Comparison of ENCODE assay signal across 1 cellular context in the genomic region with DNA sequence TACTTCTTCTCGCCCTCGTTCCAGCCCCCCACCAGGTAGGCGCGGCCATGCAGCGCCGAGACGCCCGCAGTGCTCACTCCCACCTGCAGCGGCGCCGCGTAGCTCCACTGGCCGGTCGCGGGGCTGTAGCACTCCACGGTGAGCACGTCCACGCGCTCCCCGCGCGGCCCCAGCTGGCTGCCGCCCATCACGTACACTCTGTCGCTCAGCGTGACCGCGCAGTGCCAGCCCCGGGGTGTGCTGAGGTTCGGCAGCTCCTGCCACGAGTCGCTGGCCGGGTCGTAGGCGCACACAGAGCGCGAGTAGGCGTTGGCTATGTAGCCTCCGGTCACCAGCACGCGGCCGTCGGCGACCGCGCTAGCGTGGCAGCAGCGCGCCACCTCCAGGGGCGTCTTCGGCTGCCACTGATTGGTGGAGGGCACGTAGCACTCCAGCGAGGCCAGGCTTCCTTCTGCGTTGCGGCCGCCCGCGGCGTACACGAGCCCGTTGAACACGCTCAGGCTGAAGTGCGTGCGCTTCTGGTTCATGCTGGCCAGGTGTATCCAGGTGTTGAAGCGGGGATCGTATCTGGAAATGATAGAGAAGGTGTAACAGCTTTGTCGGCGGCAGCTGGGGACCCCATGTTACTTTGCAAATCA.
TF ChIP-seq lines count a peak whose summit lies in the region.

No MANE protein-coding gene starts in this region.

TF ChIP-seq in H1, 55 proteins besides CTCF, POLR2A, EP300 and RAD21 (continued from another document):
- TF ChIP-seq HDAC6 (IDR thresholded peaks at IDR 0.05; ENCODE audit: low read depth, low read length) (no peak), POU5F1 (IDR thresholded peaks at IDR 0.05; ENCODE audit: low read depth, low read length) (no peak), GABPA (IDR thresholded peaks at IDR 0.05; ENCODE audit: borderline replicate concordance, insufficient read depth, low read length) (no peak), SP1 (IDR thresholded peaks at IDR 0.05; ENCODE audit: low read depth, low read length) (no peak), BACH1 (IDR thresholded peaks at IDR 0.05; ENCODE audit: low read length) (no peak; the same call in 1 of the 2 replicates), JUN (IDR thresholded peaks at IDR 0.05; ENCODE audit: low read depth, low read length) (no peak), KDM5A (IDR thresholded peaks at IDR 0.05; ENCODE audit: low read length) (no peak), RNF2 (IDR thresholded peaks at IDR 0.05; ENCODE audit: borderline replicate concordance, low read depth, low read length, missing control alignments, poor library complexity, severe bottlenecking) (no peak), TEAD4 (IDR thresholded peaks at IDR 0.05; ENCODE audit: low read depth, low read length) (no peak), FOSL1 (IDR thresholded peaks at IDR 0.05; ENCODE audit: insufficient read depth, low read depth, low read length) (no peak), RXRA (IDR thresholded peaks at IDR 0.05; ENCODE audit: insufficient read depth, low read depth, low read length) (no peak), KDM4A (IDR thresholded peaks at IDR 0.05; ENCODE audit: low read depth, low read length, severe bottlenecking) (peak; percentile 99), RBBP5 (IDR thresholded peaks at IDR 0.05; ENCODE audit: borderline replicate concordance, low read depth, low read length) (no peak), SIN3A (conservative IDR thresholded peaks at IDR 0.05 in 1 of 2, IDR thresholded peaks at IDR 0.05 in 1 of 2; ENCODE audit: low read depth in 1 of 2, low read length in 2 of 2) (0 out of 4 replicates have a peak, but pooled peaks of 1 of the 2 experiments have one; percentile 45), GTF2F1 (IDR thresholded peaks at IDR 0.05; ENCODE audit: borderline replicate concordance, low read depth, low read length) (no peak), SP4 (IDR thresholded peaks at IDR 0.05; ENCODE audit: low read length) (no peak), PHF8 (conservative IDR thresholded peaks at IDR 0.05; ENCODE audit: low read depth, low read length) (peak; percentile 69), MAX (IDR thresholded peaks at IDR 0.05) (peak; percentile 99), TAF7 (optimal IDR thresholded peaks at IDR 0.05; ENCODE audit: borderline replicate concordance, low read depth, low read length) (no peak), CEBPB (IDR thresholded peaks at IDR 0.05; ENCODE audit: low read depth, low read length) (no peak), KDM1A (IDR thresholded peaks at IDR 0.05; ENCODE audit: borderline replicate concordance, low read length) (no peak), YY1 (IDR thresholded peaks at IDR 0.05; ENCODE audit: low read depth, low read length) (peak; percentile 17; the same call in 1 of the 2 replicates), EGR1 (IDR thresholded peaks at IDR 0.05; ENCODE audit: borderline replicate concordance, low read depth, low read length) (no peak), SRF (IDR thresholded peaks at IDR 0.05; ENCODE audit: low read depth, low read length) (no peak), JUND (IDR thresholded peaks at IDR 0.05; ENCODE audit: low read length) (no peak), TAF1 (IDR thresholded peaks at IDR 0.05; ENCODE audit: low read depth, low read length) (peak; percentile 45; the same call in 1 of the 2 replicates), CBX5 (IDR thresholded peaks at IDR 0.05; ENCODE audit: low read depth, low read length) (no peak), CHD1 (IDR thresholded peaks at IDR 0.05; ENCODE audit: low read depth, low read length) (no peak), BRCA1 (IDR thresholded peaks at IDR 0.05; ENCODE audit: low read depth, low read length) (no peak), CHD2 (IDR thresholded peaks at IDR 0.05; ENCODE audit: low read length) (no peak), TCF12 (IDR thresholded peaks at IDR 0.05; ENCODE audit: low read depth, low read length) (no peak), HDAC2 (IDR thresholded peaks at IDR 0.05; ENCODE audit: borderline replicate concordance in 1 of 2, low read depth in 2 of 2, low read length in 2 of 2) (peak in 1 of 2 experiments; percentile 85; a peak in 1 of 4 replicates), MAFK (IDR thresholded peaks at IDR 0.05; ENCODE audit: low read depth, low read length) (no peak), POLR2AphosphoS5 (IDR thresholded peaks at IDR 0.05; ENCODE audit: low read depth, low read length) (no peak; the same call in 1 of the 2 replicates), SAP30 (IDR thresholded peaks at IDR 0.05; ENCODE audit: insufficient read depth, insufficient replicate concordance, low read length) (no peak), CHD7 (IDR thresholded peaks at IDR 0.05; ENCODE audit: insufficient replicate concordance, low read length) (no peak), NANOG (IDR thresholded peaks at IDR 0.05; ENCODE audit: insufficient read depth, low read depth, low read length, poor library complexity, severe bottlenecking) (no peak), SIRT6 (IDR thresholded peaks at IDR 0.05; ENCODE audit: low read length) (no peak), ASH2L (IDR thresholded peaks at IDR 0.05; ENCODE audit: low read length) (peak; percentile 78), CBX8 (IDR thresholded peaks at IDR 0.05; ENCODE audit: borderline replicate concordance, low read depth, low read length) (no peak), CREB1 (IDR thresholded peaks at IDR 0.05) (peak; percentile 90), SP2 (IDR thresholded peaks at IDR 0.05; ENCODE audit: low read length) (no peak), EZH2 (IDR thresholded peaks at IDR 0.05; ENCODE audit: low read depth, low read length, severe bottlenecking) (peak; percentile 55), BCL11A (IDR thresholded peaks at IDR 0.05; ENCODE audit: low read depth in 2 of 2, low read length in 2 of 2) (no peak), NRF1 (IDR thresholded peaks at IDR 0.05; ENCODE audit: low read depth, low read length) (no peak), RFX5 (IDR thresholded peaks at IDR 0.05; ENCODE audit: borderline replicate concordance, low read depth, low read length) (no peak), TBP (IDR thresholded peaks at IDR 0.05; ENCODE audit: low read depth, low read length) (peak; percentile 32), SIX5 (IDR thresholded peaks at IDR 0.05; ENCODE audit: low read depth, low read length) (no peak), SUZ12 (IDR thresholded peaks at IDR 0.05; ENCODE audit: low read length) (peak; percentile 63), ATF3 (IDR thresholded peaks at IDR 0.05; ENCODE audit: insufficient read depth, low read depth, low read length) (no peak)
- TF ChIP-seq, protein P1, sequence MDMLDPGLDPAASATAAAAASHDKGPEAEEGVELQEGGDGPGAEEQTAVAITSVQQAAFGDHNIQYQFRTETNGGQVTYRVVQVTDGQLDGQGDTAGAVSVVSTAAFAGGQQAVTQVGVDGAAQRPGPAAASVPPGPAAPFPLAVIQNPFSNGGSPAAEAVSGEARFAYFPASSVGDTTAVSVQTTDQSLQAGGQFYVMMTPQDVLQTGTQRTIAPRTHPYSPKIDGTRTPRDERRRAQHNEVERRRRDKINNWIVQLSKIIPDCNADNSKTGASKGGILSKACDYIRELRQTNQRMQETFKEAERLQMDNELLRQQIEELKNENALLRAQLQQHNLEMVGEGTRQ (IDR thresholded peaks at IDR 0.05; ENCODE audit: low read length) = no peak
- TF ChIP-seq, protein P2, sequence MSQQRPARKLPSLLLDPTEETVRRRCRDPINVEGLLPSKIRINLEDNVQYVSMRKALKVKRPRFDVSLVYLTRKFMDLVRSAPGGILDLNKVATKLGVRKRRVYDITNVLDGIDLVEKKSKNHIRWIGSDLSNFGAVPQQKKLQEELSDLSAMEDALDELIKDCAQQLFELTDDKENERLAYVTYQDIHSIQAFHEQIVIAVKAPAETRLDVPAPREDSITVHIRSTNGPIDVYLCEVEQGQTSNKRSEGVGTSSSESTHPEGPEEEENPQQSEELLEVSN (IDR thresholded peaks at IDR 0.05) = peak; percentile 97
- TF ChIP-seq, protein P3, sequence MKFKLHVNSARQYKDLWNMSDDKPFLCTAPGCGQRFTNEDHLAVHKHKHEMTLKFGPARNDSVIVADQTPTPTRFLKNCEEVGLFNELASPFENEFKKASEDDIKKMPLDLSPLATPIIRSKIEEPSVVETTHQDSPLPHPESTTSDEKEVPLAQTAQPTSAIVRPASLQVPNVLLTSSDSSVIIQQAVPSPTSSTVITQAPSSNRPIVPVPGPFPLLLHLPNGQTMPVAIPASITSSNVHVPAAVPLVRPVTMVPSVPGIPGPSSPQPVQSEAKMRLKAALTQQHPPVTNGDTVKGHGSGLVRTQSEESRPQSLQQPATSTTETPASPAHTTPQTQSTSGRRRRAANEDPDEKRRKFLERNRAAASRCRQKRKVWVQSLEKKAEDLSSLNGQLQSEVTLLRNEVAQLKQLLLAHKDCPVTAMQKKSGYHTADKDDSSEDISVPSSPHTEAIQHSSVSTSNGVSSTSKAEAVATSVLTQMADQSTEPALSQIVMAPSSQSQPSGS (IDR thresholded peaks at IDR 0.05; ENCODE audit: low read length) = no peak
